Comparison of ENCODE assay signal across 24 cellular contexts in the genomic region with DNA sequence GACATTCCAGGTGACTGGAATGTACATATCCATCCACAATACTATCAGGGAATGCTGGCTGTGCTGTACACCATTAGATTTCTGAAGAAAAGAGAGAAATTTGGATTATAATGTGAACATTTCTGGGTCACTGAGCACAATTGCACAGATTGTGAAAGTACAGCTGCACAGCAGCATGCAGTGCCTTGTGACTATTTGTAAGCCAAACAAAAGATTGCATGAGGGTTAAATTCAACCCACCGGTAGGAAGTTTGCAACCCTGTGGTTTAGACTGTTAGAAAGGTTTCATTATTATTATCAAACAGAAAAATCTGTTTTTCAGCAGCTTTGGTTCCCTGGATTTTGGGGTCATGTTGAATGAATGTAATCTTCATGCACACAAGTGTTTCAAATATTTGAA. TPM values are rescaled to one million over a fixed set of nuclear protein-coding genes. Genes with fewer than 3 reads are reported as not detected.
A peak's percentile ranks its signal among the peaks of the same experiment; 100 is the strongest.
DNase-seq lines count a peak whose midpoint lies in the region; ATAC-seq, FAIRE-seq and TF ChIP-seq lines count a peak whose summit lies in the region.
"Had no signal": no experiment of that assay in that cellular context is flagged by ENCODE, and none has a peak within 500 bp of the region (broad histone marks: within the 10 kb centered on the region; RNA-seq: fewer than 3 reads in every experiment).

No MANE protein-coding gene starts in this region.

- H3K27ac Mint-ChIP-seq in activated T-cell treated with anti-CD3 and anti-CD28 coated beads, Interleukin-2, amount 50 U/mL, for 72 hours: no peak overlapping the region
- H3K27ac Mint-ChIP-seq in astrocyte (ENCODE audit: unreplicated experiment): no peak overlapping the region

- no peaks in the 10 kb centered on the region for H3K36me3 Mint-ChIP-seq in activated T-cell treated with anti-CD3 and anti-CD28 coated beads, Interleukin-2, amount 50 U/mL, for 72 hours (ENCODE audit: insufficient read depth in 2 of 2)
- H3K36me3 Mint-ChIP-seq in astrocyte (ENCODE audit: low read depth, unreplicated experiment): no peaks in the 10 kb centered on the region

- FAIRE-seq in astrocyte (lab: Jason Lieb, UNC): no peak
- FAIRE-seq: H54 had no signal

- peak overlapping the region; percentile 57 for H2AFZ ChIP-seq in Loucy (ENCODE audit: low read length)
- H2AFZ ChIP-seq in astrocyte (ENCODE audit: low read depth, low read length): no peak overlapping the region
- H2AFZ ChIP-seq: PC-9 had no signal

- no peaks in the 10 kb centered on the region for H3K27me3 Mint-ChIP-seq in activated T-cell treated with anti-CD3 and anti-CD28 coated beads, Interleukin-2, amount 50 U/mL, for 72 hours (ENCODE audit: low read depth)
- no peaks in the 10 kb centered on the region for H3K27me3 Mint-ChIP-seq in astrocyte (ENCODE audit: low read depth, unreplicated experiment)

- TF ChIP-seq CTCF in Loucy (conservative IDR thresholded peaks at IDR 0.05; ENCODE audit: low read length): no peak
- TF ChIP-seq CTCF in astrocyte (IDR thresholded peaks at IDR 0.05; ENCODE audit: insufficient read depth, low read depth, low read length): no peak
- no peak for TF ChIP-seq CTCF in gastrocnemius medialis (IDR thresholded peaks at IDR 0.05 in 4 of 5, conservative IDR thresholded peaks at IDR 0.05 in 1 of 5)
- no peak for TF ChIP-seq CTCF in prostate gland (IDR thresholded peaks at IDR 0.05)

- H3K27ac ChIP-seq in astrocyte (ENCODE audit: low read depth, low read length): no peak overlapping the region
- peak overlapping the region; percentile 70 to 87 (median 76) for H3K27ac ChIP-seq in gastrocnemius medialis
- no peak overlapping the region for H3K27ac ChIP-seq in prostate gland
- H3K27ac ChIP-seq: neutrophil, PC-9, right atrium auricular region, SJSA1, stomach, upper lobe of left lung had no signal

- H3K36me3 ChIP-seq in Loucy (ENCODE audit: insufficient read depth, low read length) (no peaks in the 10 kb centered on the region; the same call in 1 of the 2 replicates), astrocyte (ENCODE audit: insufficient read depth, low read length) (no peaks in the 10 kb centered on the region), gastrocnemius medialis (no peaks in the 10 kb centered on the region), prostate gland (no peaks in the 10 kb centered on the region)
- H3K36me3 ChIP-seq: neutrophil, right atrium auricular region, SJSA1, stomach, upper lobe of left lung had no signal

- H3K9me3 ChIP-seq in Loucy (ENCODE audit: insufficient read depth, low read depth, low read length): peaks cover 20% of the 10 kb centered on the region; the same call in 1 of the 2 replicates
- H3K9me3 ChIP-seq in astrocyte (ENCODE audit: insufficient read depth, low read depth, low read length): peaks cover 4% of the 10 kb centered on the region
- peaks cover 0 to 5% (median 3%) of the 10 kb centered on the region in 3 donors for H3K9me3 ChIP-seq in gastrocnemius medialis
- no peaks in the 10 kb centered on the region for H3K9me3 ChIP-seq in prostate gland
- H3K9me3 ChIP-seq: neutrophil, SJSA1 had no signal

- H3K9me2 ChIP-seq in Loucy (replicated peaks; ENCODE audit: low read depth, low read length): no peaks in the 10 kb centered on the region

- H4K20me1 ChIP-seq in Loucy (ENCODE audit: insufficient read depth, low read length, poor library complexity, severe bottlenecking): no peaks in the 10 kb centered on the region
- no peaks in the 10 kb centered on the region for H4K20me1 ChIP-seq in astrocyte (ENCODE audit: insufficient read depth, low read length)

- intact Hi-C loops in gastrocnemius medialis (cut with DNase I; ENCODE audit: low total_unique reads) (loop anchor here (5.0 kb wide), 1 partner anchor 136 kb away; no protein-coding TSS in a partner anchor), prostate gland (cut with DNase I) (no loop called here)

- H3K79me2 ChIP-seq in Loucy (ENCODE audit: insufficient read depth, low read length): no peaks in the 10 kb centered on the region
- H3K79me2 ChIP-seq in astrocyte (ENCODE audit: insufficient read depth, low read length): no peaks in the 10 kb centered on the region

- no peak for TF ChIP-seq POLR2A in gastrocnemius medialis (IDR thresholded peaks at IDR 0.05)
- TF ChIP-seq POLR2A in prostate gland (IDR thresholded peaks at IDR 0.05): no peak

- in situ Hi-C loops in gastrocnemius medialis (cut with MboI; ENCODE audit: low sequenced_read_pairs in 4 of 4): no loop called here

- H3K4me1 ChIP-seq in Loucy (ENCODE audit: insufficient read depth, low read length, poor library complexity, severe bottlenecking) (peaks cover 49% of the 10 kb centered on the region), astrocyte (ENCODE audit: insufficient read depth, low read length) (no peaks in the 10 kb centered on the region), gastrocnemius medialis (peaks cover 31 to 47% of the 10 kb centered on the region in 2 donors), prostate gland (replicated peaks) (no peaks in the 10 kb centered on the region)
- H3K4me1 ChIP-seq: right atrium auricular region, stomach, upper lobe of left lung had no signal

- H3K9ac ChIP-seq in Loucy (ENCODE audit: low read depth, low read length, poor library complexity, severe bottlenecking) (peak overlapping the region; percentile 54), astrocyte (ENCODE audit: low read length) (no peak overlapping the region)

- 64% methylated on average over 1 of the region's 1 CpG for WGBS in prostate gland

- H3K4me1 Mint-ChIP-seq in activated T-cell treated with anti-CD3 and anti-CD28 coated beads, Interleukin-2, amount 50 U/mL, for 72 hours (ENCODE audit: low read depth): peaks cover 8% of the 10 kb centered on the region
- peaks cover 2% of the 10 kb centered on the region for H3K4me1 Mint-ChIP-seq in astrocyte (ENCODE audit: low read depth, unreplicated experiment)

- ATAC-seq in activated T-cell treated with anti-CD3 and anti-CD28 coated beads, Interleukin-2, amount 50 U/mL, for 72 hours (replicated peaks in 1 of 2): peak; percentile 41 to 49
- ATAC-seq in gastrocnemius medialis: peak; percentile 61 to 63
- ATAC-seq in HG03457 (IDR thresholded peaks at IDR 0.05; ENCODE audit: unreplicated experiment): no peak
- ATAC-seq: left cardiac atrium had no signal

- DNase-seq in activated T-cell treated with anti-CD3 and anti-CD28 coated beads, Interleukin-2, amount 50 U/mL, for 72 hours: no peak
- DNase-seq in activated T-cell treated with anti-CD3 and anti-CD28 coated beads for 4 hours: no peak
- DNase-seq in astrocyte (ENCODE audit: low read depth): peak; percentile 30
- DNase-seq in gastrocnemius medialis: no peak
- no peak for DNase-seq in prostate gland (ENCODE audit: low spot score)
- DNase-seq in DMS153 (lab: John Stamatoyannopoulos, UW): no peak
- DNase-seq: activated CD4-positive, CD25-positive, alpha-beta regulatory T cell treated with anti-CD3 and anti-CD28 coated beads, Interleukin-2, amount 50 U/mL, for 72 hours; activated CD8-positive, alpha-beta memory T cell treated with anti-CD3 and anti-CD28 coated beads, Interleukin-2, amount 50 U/mL, for 48 hours; activated naive CD4-positive, alpha-beta T cell; aorta; foreskin fibroblast; left cardiac atrium; midbrain; NCI-H1092 treated with DMSO at 0.1 percent for 48 hours; NCI-H526 treated with DMSO at 0.1 percent for 48 hours; PC-9; stomach; upper lobe of left lung had no signal

- H3K4me3 ChIP-seq in Loucy (ENCODE audit: low read length, poor library complexity, severe bottlenecking) (peak overlapping the region; percentile 46), astrocyte (ENCODE audit: insufficient read depth, low read depth, low read length) (no peak overlapping the region), gastrocnemius medialis (no peak overlapping the region), prostate gland (no peak overlapping the region)
- H3K4me3 ChIP-seq: PC-9, right atrium auricular region, SJSA1, stomach, upper lobe of left lung had no signal

- H3K4me2 ChIP-seq in Loucy (ENCODE audit: low read depth, low read length, poor library complexity, severe bottlenecking) (peak overlapping the region; percentile 64), astrocyte (ENCODE audit: low read length) (no peak overlapping the region)
- H3K4me2 ChIP-seq: PC-9 had no signal

- H3K9me3 Mint-ChIP-seq in activated T-cell treated with anti-CD3 and anti-CD28 coated beads, Interleukin-2, amount 50 U/mL, for 72 hours: peaks cover 1 to 3% of the 10 kb centered on the region in 2 donors
- H3K9me3 Mint-ChIP-seq in astrocyte (ENCODE audit: unreplicated experiment): peaks cover 5% of the 10 kb centered on the region

- no peaks in the 10 kb centered on the region for H3F3A ChIP-seq in Loucy (ENCODE audit: low read depth)

- H3K27me3 ChIP-seq in Loucy (ENCODE audit: insufficient read depth, low read length, poor library complexity, severe bottlenecking): no peaks in the 10 kb centered on the region
- H3K27me3 ChIP-seq in astrocyte (ENCODE audit: insufficient read depth, low read length): no peaks in the 10 kb centered on the region
- no peaks in the 10 kb centered on the region for H3K27me3 ChIP-seq in gastrocnemius medialis
- H3K27me3 ChIP-seq in prostate gland (replicated peaks; ENCODE audit: insufficient read depth): no peaks in the 10 kb centered on the region
- H3K27me3 ChIP-seq: neutrophil, right atrium auricular region, SJSA1, stomach, upper lobe of left lung had no signal

- H3K4me3 Mint-ChIP-seq in activated T-cell treated with anti-CD3 and anti-CD28 coated beads, Interleukin-2, amount 50 U/mL, for 72 hours: no peak overlapping the region
- no peak overlapping the region for H3K4me3 Mint-ChIP-seq in astrocyte (ENCODE audit: unreplicated experiment)

RNA-seq across cellular contexts. Expression of a gene that starts 24.5 kb away (rescaled TPM):
- under 1 TPM; 0.72 to 0.90 TPM for total RNA-seq in activated T-cell treated with anti-CD3 and anti-CD28 coated beads, Interleukin-2, amount 50 U/mL, for 72 hours
- total RNA-seq in astrocyte: 0.14 and 1.5 TPM in 2 replicates
- total RNA-seq in gastrocnemius medialis: 10 to 100 TPM; 41.8 to 99.7 (median 69.9) TPM
- 1 to 10 TPM in 1 of 2 donors, under 1 TPM in 1; 0.85 to 2.6 TPM for total RNA-seq in prostate gland

Comparison
In these comparisons a context has a peak if more than half of its experiments do, and no peak if none do; other contexts are left out.
1. H3K27ac ChIP-seq: peak in gastrocnemius medialis (4 of 4); none in astrocyte (single experiment) and prostate gland (0 of 2).
2. RNA of a gene that starts 24.5 kb away (total RNA-seq): 41.8 to 99.7 TPM in gastrocnemius medialis; 0.85 to 2.6 TPM in prostate gland, 0.14 to 1.5 TPM in astrocyte and 0.72 to 0.90 TPM in activated T-cell treated with anti-CD3 and anti-CD28 coated beads, Interleukin-2, amount 50 U/mL, for 72 hours; every median in the first group is over 10 times any median in the second.